ENCODE assay signal across 30 cellular contexts in genomic region chr3:116873142-116873541, GRCh38.
"Had no signal": no experiment of that assay in that cellular context is flagged by ENCODE, and none has a peak within 500 bp of the region (broad histone marks: within the 10 kb centered on the region; RNA-seq: fewer than 3 reads in every experiment).

No MANE protein-coding gene starts in this region.

- H3K79me2 ChIP-seq: hepatocyte had no signal

- H3K4me3 Mint-ChIP-seq: activated CD4-positive, alpha-beta memory T cell treated with anti-CD3 and anti-CD28 coated beads, Interleukin-2, amount 10 ng/mL, durations not matched to agents 7 days and 5 days; activated CD4-positive, alpha-beta T cell treated with anti-CD3 and anti-CD28 coated beads, Interleukin-2, amount 10 ng/mL, durations not matched to agents 7 days and 5 days; activated naive CD4-positive, alpha-beta T cell treated with anti-CD3 and anti-CD28 coated beads, Interleukin-2, amount 10 ng/mL, durations not matched to agents 7 days and 5 days; activated naive CD8-positive, alpha-beta T cell treated with anti-CD3 and anti-CD28 coated beads, Interleukin-2, amount 10 ng/mL, durations not matched to agents 7 days and 5 days; activated T-cell treated with anti-CD3 and anti-CD28 coated beads, Interleukin-2, amount 50 U/mL, for 24 hours; activated T-cell treated with anti-CD3 and anti-CD28 coated beads, Interleukin-2, amount 50 U/mL, for 72 hours; brain; WTC11 had no signal

- H2AFZ ChIP-seq: hepatocyte had no signal

- H3K4me3 ChIP-seq: ascending aorta, breast epithelium, cardiac muscle cell, colonic mucosa, esophagus squamous epithelium, gastroesophageal sphincter, heart right ventricle, hepatocyte had no signal

- H3K4me2 ChIP-seq: hepatocyte had no signal

- H3K36me3 Mint-ChIP-seq: activated naive CD4-positive, alpha-beta T cell treated with anti-CD3 and anti-CD28 coated beads, Interleukin-2, amount 10 ng/mL, durations not matched to agents 7 days and 5 days; activated naive CD8-positive, alpha-beta T cell treated with anti-CD3 and anti-CD28 coated beads, Interleukin-2, amount 10 ng/mL, durations not matched to agents 7 days and 5 days; brain had no signal

- DNase-seq: activated CD4-positive, alpha-beta memory T cell treated with anti-CD3 and anti-CD28 coated beads, Interleukin-2, amount 10 ng/mL, durations not matched to agents 7 days and 5 days; activated CD4-positive, alpha-beta T cell treated with anti-CD3 and anti-CD28 coated beads for 1 hour; activated CD4-positive, alpha-beta T cell treated with anti-CD3 and anti-CD28 coated beads for 4 hours; activated CD4-positive, alpha-beta T cell treated with anti-CD3 and anti-CD28 coated beads, Interleukin-2, amount 10 ng/mL, durations not matched to agents 7 days and 5 days; activated CD4-positive, alpha-beta T cell treated with anti-CD3 and anti-CD28 coated beads, Interleukin-2, amount 50 U/mL, for 4 hours; activated CD8-positive, alpha-beta memory T cell treated with anti-CD3 and anti-CD28 coated beads, Interleukin-2, amount 50 U/mL, for 48 hours; activated gamma-delta T cell; activated naive CD4-positive, alpha-beta T cell; activated naive CD4-positive, alpha-beta T cell treated with anti-CD3 and anti-CD28 coated beads, Interleukin-2, amount 10 ng/mL, durations not matched to agents 7 days and 5 days; activated naive CD8-positive, alpha-beta T cell treated with anti-CD3 and anti-CD28 coated beads, Interleukin-2, amount 10 ng/mL, durations not matched to agents 7 days and 5 days; activated T-cell treated with anti-CD3 and anti-CD28 coated beads for 4 hours; activated T-cell treated with anti-CD3 and anti-CD28 coated beads, Interleukin-2, amount 50 U/mL, for 24 hours; activated T-cell treated with anti-CD3 and anti-CD28 coated beads, Interleukin-2, amount 50 U/mL, for 72 hours; central memory CD4-positive, alpha-beta T cell; cerebellar nuclear complex; colonic mucosa; effector CD8-positive, alpha-beta T cell; esophagus squamous epithelium; foreskin melanocyte; heart right ventricle had no signal

- H3K36me3 ChIP-seq: ascending aorta, breast epithelium, cardiac muscle cell, colonic mucosa, esophagus squamous epithelium, gastroesophageal sphincter, heart right ventricle had no signal

- H3K9me3 Mint-ChIP-seq: activated CD4-positive, alpha-beta memory T cell treated with anti-CD3 and anti-CD28 coated beads, Interleukin-2, amount 10 ng/mL, durations not matched to agents 7 days and 5 days; activated CD4-positive, alpha-beta T cell treated with anti-CD3 and anti-CD28 coated beads, Interleukin-2, amount 10 ng/mL, durations not matched to agents 7 days and 5 days; activated naive CD4-positive, alpha-beta T cell treated with anti-CD3 and anti-CD28 coated beads, Interleukin-2, amount 10 ng/mL, durations not matched to agents 7 days and 5 days; activated T-cell treated with anti-CD3 and anti-CD28 coated beads, Interleukin-2, amount 50 U/mL, for 24 hours; brain had no signal

- H3K27ac Mint-ChIP-seq: activated CD4-positive, alpha-beta memory T cell treated with anti-CD3 and anti-CD28 coated beads, Interleukin-2, amount 10 ng/mL, durations not matched to agents 7 days and 5 days; activated CD4-positive, alpha-beta T cell treated with anti-CD3 and anti-CD28 coated beads, Interleukin-2, amount 10 ng/mL, durations not matched to agents 7 days and 5 days; activated naive CD4-positive, alpha-beta T cell treated with anti-CD3 and anti-CD28 coated beads, Interleukin-2, amount 10 ng/mL, durations not matched to agents 7 days and 5 days; activated naive CD4-positive, alpha-beta T cell treated with anti-CD3 and anti-CD28 coated beads, Interleukin-2, amount 50 U/mL, for 72 hours; activated naive CD8-positive, alpha-beta T cell treated with anti-CD3 and anti-CD28 coated beads, Interleukin-2, amount 10 ng/mL, durations not matched to agents 7 days and 5 days; activated T-cell treated with anti-CD3 and anti-CD28 coated beads, Interleukin-2, amount 50 U/mL, for 24 hours; activated T-cell treated with anti-CD3 and anti-CD28 coated beads, Interleukin-2, amount 50 U/mL, for 72 hours; brain; WTC11 had no signal

- ATAC-seq: activated naive CD4-positive, alpha-beta T cell treated with anti-CD3 and anti-CD28 coated beads, Interleukin-2, amount 50 U/mL, for 72 hours; activated T-cell treated with anti-CD3 and anti-CD28 coated beads, Interleukin-2, amount 50 U/mL, for 72 hours; gastroesophageal sphincter; heart right ventricle; WTC11 had no signal

- H3K9me3 ChIP-seq: ascending aorta, breast epithelium, colonic mucosa, esophagus squamous epithelium had no signal

- H3K4me1 ChIP-seq: ascending aorta, breast epithelium, colonic mucosa, esophagus squamous epithelium, gastroesophageal sphincter, heart right ventricle had no signal

- H3K4me1 Mint-ChIP-seq: activated CD4-positive, alpha-beta memory T cell treated with anti-CD3 and anti-CD28 coated beads, Interleukin-2, amount 10 ng/mL, durations not matched to agents 7 days and 5 days; activated CD4-positive, alpha-beta T cell treated with anti-CD3 and anti-CD28 coated beads, Interleukin-2, amount 10 ng/mL, durations not matched to agents 7 days and 5 days; activated naive CD4-positive, alpha-beta T cell treated with anti-CD3 and anti-CD28 coated beads, Interleukin-2, amount 10 ng/mL, durations not matched to agents 7 days and 5 days; activated naive CD8-positive, alpha-beta T cell treated with anti-CD3 and anti-CD28 coated beads, Interleukin-2, amount 10 ng/mL, durations not matched to agents 7 days and 5 days had no signal

- H3K27ac ChIP-seq: ascending aorta, breast epithelium, cardiac muscle cell, colonic mucosa, epithelial cell of prostate, esophagus squamous epithelium, gastroesophageal sphincter, heart right ventricle, hepatocyte, VCaP had no signal

- H3K27me3 ChIP-seq: ascending aorta, breast epithelium, cardiac muscle cell, colonic mucosa, esophagus squamous epithelium, gastroesophageal sphincter, heart right ventricle, hepatocyte had no signal

- H3K27me3 Mint-ChIP-seq: activated CD4-positive, alpha-beta memory T cell treated with anti-CD3 and anti-CD28 coated beads, Interleukin-2, amount 10 ng/mL, durations not matched to agents 7 days and 5 days; activated CD4-positive, alpha-beta T cell treated with anti-CD3 and anti-CD28 coated beads, Interleukin-2, amount 10 ng/mL, durations not matched to agents 7 days and 5 days; activated naive CD4-positive, alpha-beta T cell treated with anti-CD3 and anti-CD28 coated beads, Interleukin-2, amount 10 ng/mL, durations not matched to agents 7 days and 5 days; activated naive CD8-positive, alpha-beta T cell treated with anti-CD3 and anti-CD28 coated beads, Interleukin-2, amount 10 ng/mL, durations not matched to agents 7 days and 5 days; activated T-cell treated with anti-CD3 and anti-CD28 coated beads, Interleukin-2, amount 50 U/mL, for 24 hours had no signal
